8 cellular contexts compared by ENCODE assay signal in the genomic region with DNA sequence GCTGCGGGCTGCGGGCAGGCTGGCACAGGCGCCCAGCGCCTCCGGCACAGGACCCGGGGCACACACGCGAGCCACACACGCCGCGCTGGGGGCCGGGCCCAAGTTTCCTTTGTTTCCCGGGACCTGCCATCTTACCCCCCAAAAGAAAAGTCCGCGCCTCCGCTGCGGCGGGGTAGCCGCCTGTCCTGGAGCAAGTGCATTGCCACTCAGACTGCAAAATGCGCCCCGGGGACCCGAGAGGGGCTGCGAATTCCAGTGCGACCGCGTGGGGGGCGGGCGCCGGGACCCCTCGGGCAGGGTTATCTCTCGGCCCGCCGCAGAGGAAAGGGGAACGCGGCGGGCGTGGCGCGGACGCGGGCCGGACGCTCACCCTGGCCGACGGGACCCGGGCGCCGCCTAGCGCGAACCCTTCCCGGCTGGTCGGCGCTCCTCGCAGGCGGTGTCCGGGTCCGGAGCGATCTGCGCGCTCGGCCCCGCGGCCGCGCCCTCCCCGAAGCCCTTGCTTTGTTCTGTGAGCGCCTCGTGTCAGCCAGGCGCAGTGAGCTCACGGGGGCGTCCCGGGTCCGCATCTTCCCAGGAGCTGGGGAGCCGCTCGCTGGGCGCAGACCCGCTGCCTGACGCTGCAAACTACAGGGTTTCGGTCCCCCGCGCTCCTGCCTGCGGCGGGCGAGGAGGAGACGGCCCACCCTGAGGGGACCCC. TPM values are rescaled to one million over a fixed set of nuclear protein-coding genes. Genes with fewer than 3 reads are reported as not detected.
DNase-seq lines count a peak whose midpoint lies in the region; ATAC-seq and TF ChIP-seq lines count a peak whose summit lies in the region.

No MANE protein-coding gene starts in this region.

- WGBS in spleen, 5 donors, result 0 to 1% (median 0%) methylated on average over 8 to 85 of the region's 85 CpGs

- H3K9me3 ChIP-seq in adipocyte (ENCODE audit: control insufficient read depth, low read length), result no peaks in the 10 kb centered on the region
- peaks cover 6% of the 10 kb centered on the region; the same call in 1 of the 2 replicates for H3K9me3 ChIP-seq in iPS-20b (ENCODE audit: insufficient read depth, low read depth, low read length)
- H3K9me3 ChIP-seq in spleen, result no peaks in the 10 kb centered on the region

- H3K9ac ChIP-seq in adipocyte (ENCODE audit: low read length) (no peak overlapping the region), iPS-20b (ENCODE audit: low read depth, low read length) (peak overlapping the region; percentile 94)

- H3K27me3 ChIP-seq in adipocyte (replicated peaks; ENCODE audit: control insufficient read depth, insufficient read depth, low read length) (peaks cover 45% of the 10 kb centered on the region), iPS-20b (ENCODE audit: insufficient read depth, low read length) (no peaks in the 10 kb centered on the region), spleen (replicated peaks in 1 of 7) (peaks cover 0 to 81% (median 39%) of the 10 kb centered on the region in 7 donors)

- TF ChIP-seq POLR2A in spleen (IDR thresholded peaks at IDR 0.05), result no peak

- DNase-seq in activated CD4-positive, alpha-beta T cell treated with anti-CD3 and anti-CD28 coated beads for 48 hours, result peak; percentile 13
- no peak for DNase-seq in activated CD4-positive, alpha-beta T cell treated with anti-CD3 and anti-CD28 coated beads, Interleukin-2, amount 50 U/mL, for 1 hour
- DNase-seq in NCI-H226 (peak; percentile 49), adipocyte (ENCODE audit: low read depth) (peak; percentile 54), spleen (peak; percentile 92)
- DNase-seq in effector CD4-positive, alpha-beta T cell, result no peak

- peaks cover 8% of the 10 kb centered on the region for H3K4me1 ChIP-seq in adipocyte (ENCODE audit: control insufficient read depth, insufficient read depth, low read length)
- peaks cover 8% of the 10 kb centered on the region; the same call in 1 of the 2 replicates for H3K4me1 ChIP-seq in iPS-20b (ENCODE audit: insufficient read depth, low read length)
- peaks cover 11 to 60% (median 40%) of the 10 kb centered on the region in 6 donors for H3K4me1 ChIP-seq in spleen

- intact Hi-C loops in spleen (cut with DNase I; ENCODE audit: low total_unique reads), result loop anchor here (5.0 kb wide), 3 partner anchors 368 to 638 kb away; no protein-coding TSS in a partner anchor

- no peaks in the 10 kb centered on the region for H3K36me3 ChIP-seq in adipocyte (ENCODE audit: control insufficient read depth, insufficient read depth, low read length, severe bottlenecking)
- peaks cover 39% of the 10 kb centered on the region for H3K36me3 ChIP-seq in iPS-20b (ENCODE audit: insufficient read depth, low read depth, low read length)
- peaks cover 0 to 5% (median 0%) of the 10 kb centered on the region in 6 donors for H3K36me3 ChIP-seq in spleen

- TF ChIP-seq CTCF in spleen (IDR thresholded peaks at IDR 0.05 in 8 of 11, conservative IDR thresholded peaks at IDR 0.05 in 3 of 11), result peak in 4 of 11 experiments; percentile 6 to 37 (median 19)

- ATAC-seq in HG02798 (IDR thresholded peaks at IDR 0.05; ENCODE audit: poor library complexity, unreplicated experiment), result peak; percentile 57

- H3K27ac ChIP-seq in iPS-20b (ENCODE audit: low read length) (peak overlapping the region; percentile 90), spleen (peak overlapping the region; percentile 48 to 90 (median 84))

- H3K4me3 ChIP-seq in adipocyte (ENCODE audit: low read length) (peak overlapping the region; percentile 69), iPS-20b (ENCODE audit: low read length) (peak overlapping the region; percentile 81; the same call in 1 of the 2 replicates), spleen (peak overlapping the region; percentile 54 to 89 (median 81))

RNA-seq across cellular contexts. Expression of a gene that starts 0.6 kb away (rescaled TPM):
- total RNA-seq in spleen, result 100 to 1,000 TPM in 1 of 7 donors, 10 to 100 TPM in 6; 28.3 to 100 (median 37.1) TPM
- polyA plus RNA-seq in spleen, result 100 to 1,000 TPM in 2 of 3 donors, 10 to 100 TPM in 1; 89.3 to 119 (median 119) TPM

RNA-seq across cellular contexts. Expression of a gene that starts 52.9 kb away (rescaled TPM):
- total RNA-seq in spleen, result 10 to 100 TPM in 5 of 7 donors, 1 to 10 TPM in 2; 9.4 to 25.3 (median 14.1) TPM
- 10 to 100 TPM; 20.2 to 27.8 (median 22.8) TPM for polyA plus RNA-seq in spleen

Comparison
In these comparisons a context has a peak if more than half of its experiments do, and no peak if none do; other contexts are left out.
1. DNase-seq: peak in activated CD4-positive, alpha-beta T cell treated with anti-CD3 and anti-CD28 coated beads for 48 hours (single experiment), NCI-H226 (single experiment), adipocyte (single experiment) and spleen (single experiment); none in activated CD4-positive, alpha-beta T cell treated with anti-CD3 and anti-CD28 coated beads, Interleukin-2, amount 50 U/mL, for 1 hour (single experiment) and effector CD4-positive, alpha-beta T cell (single experiment).
2. Peak in every context shown above with its lines, with median percentiles within 50 percentile points of each other: H3K4me3 ChIP-seq.